In genomic region chr1:29920316-29920715, GRCh38 we compare ENCODE assay signal across 25 cellular contexts.
"Had no signal": no experiment of that assay in that cellular context is flagged by ENCODE, and none has a peak within 500 bp of the region (broad histone marks: within the 10 kb centered on the region; RNA-seq: fewer than 3 reads in every experiment).

No MANE protein-coding gene starts in this region.

- H3K27me3 ChIP-seq: pancreas, right lobe of liver, testis, transverse colon, upper lobe of right lung, vagina had no signal

- H3K9me3 ChIP-seq: neutrophil, pancreas, psoas muscle, right lobe of liver, sigmoid colon, suprapubic skin, testis, tibial artery, transverse colon, upper lobe of right lung, vagina had no signal

- H3K27ac ChIP-seq: neutrophil, pancreas, psoas muscle, right lobe of liver, sigmoid colon, suprapubic skin, testis, tibial artery, transverse colon, upper lobe of right lung, vagina had no signal

- H3K36me3 ChIP-seq: neutrophil, pancreas, right lobe of liver, sigmoid colon, suprapubic skin, tibial artery, transverse colon, upper lobe of right lung, vagina had no signal

- H3K4me3 ChIP-seq: pancreas, psoas muscle, right lobe of liver, sigmoid colon, suprapubic skin, testis, tibial artery, transverse colon, upper lobe of right lung, vagina had no signal

- H3K4me1 ChIP-seq: pancreas, psoas muscle, right lobe of liver, sigmoid colon, suprapubic skin, testis, tibial artery, transverse colon, upper lobe of right lung, vagina had no signal

- DNase-seq: naive B cell; naive thymus-derived CD8-positive, alpha-beta T cell; nephron progenitor cell; nucleus accumbens; pancreas; psoas muscle; right lobe of liver; sigmoid colon; small intestine; stimulated activated CD4-positive, alpha-beta T cell treated with anti-CD3 and anti-CD28 coated beads, Interleukin-12 subunit alpha, Interleukin-12 subunit beta, amount 100 ng/mL, for 4 hours; stimulated activated CD4-positive, alpha-beta T cell treated with anti-CD3 and anti-CD28 coated beads, Interleukin-1b, Interleukin-23, amount 100 ng/mL, for 48 hours; stimulated activated CD4-positive, alpha-beta T cell treated with anti-CD3 and anti-CD28 coated beads, Interleukin-4, amount 100 ng/mL, for 1 hour; stimulated activated CD4-positive, alpha-beta T cell treated with anti-CD3 and anti-CD28 coated beads, Interleukin-4, amount 100 ng/mL, for 4 hours; stimulated activated CD8-positive, alpha-beta memory T cell treated with anti-CD3 and anti-CD28 coated beads, Interleukin-4, amount 100 ng/mL, for 48 hours; stimulated activated naive CD4-positive, alpha-beta T cell; stimulated activated naive CD8-positive, alpha-beta T cell treated with anti-CD3 and anti-CD28 coated beads, Interleukin-15, amount 100 ng/mL, for 72 hours; stimulated activated naive CD8-positive, alpha-beta T cell treated with anti-CD3 and anti-CD28 coated beads, Interleukin-15, Interleukin-2, amounts not matched to agents 100 U/mL and 50 U/mL, for 24 hours; substantia nigra; testis; tibial artery; transverse colon; upper lobe of right lung had no signal
